Comparison of ENCODE assay signal across 19 cellular contexts in genomic region chr16:48632137-48632774, GRCh38. TPM values are rescaled to one million over a fixed set of nuclear protein-coding genes. Genes with fewer than 3 reads are reported as not detected.
DNase-seq lines count a peak whose midpoint lies in the region; ATAC-seq and TF ChIP-seq lines count a peak whose summit lies in the region.
"Had no signal": no experiment of that assay in that cellular context is flagged by ENCODE, and none has a peak within 500 bp of the region (broad histone marks: within the 10 kb centered on the region; RNA-seq: fewer than 3 reads in every experiment).

No MANE protein-coding gene starts in this region.

- H3K4me3 ChIP-seq in epithelial cell of proximal tubule (ENCODE audit: low read depth, low read length) = no peak overlapping the region

- no peak overlapping the region for H3K4me3 Mint-ChIP-seq in stimulated activated naive B cell treated with anti-CD40 and anti-IgM and Interleukin-4, amounts not matched to agents 10 μg/mL and 1 μg/mL and 100 μg/mL, for 72 hours
- H3K4me3 Mint-ChIP-seq: activated naive CD8-positive, alpha-beta T cell; mesothelial cell of epicardium had no signal

- peaks cover 0 to 2% of the 10 kb centered on the region in 2 donors for H3K9me3 Mint-ChIP-seq in stimulated activated naive B cell treated with anti-CD40 and anti-IgM and Interleukin-4, amounts not matched to agents 10 μg/mL and 1 μg/mL and 100 μg/mL, for 72 hours
- H3K9me3 Mint-ChIP-seq: mesothelial cell of epicardium had no signal

- no peak overlapping the region for H3K27ac Mint-ChIP-seq in stimulated activated naive B cell treated with anti-CD40 and anti-IgM and Interleukin-4, amounts not matched to agents 10 μg/mL and 1 μg/mL and 100 μg/mL, for 72 hours
- H3K27ac Mint-ChIP-seq: activated naive CD8-positive, alpha-beta T cell; mesothelial cell of epicardium had no signal

- DNase-seq in epithelial cell of proximal tubule (ENCODE audit: low read depth) = no peak
- no peak for DNase-seq in stimulated activated naive B cell treated with anti-CD40 and anti-IgM and Interleukin-4, amounts not matched to agents 10 μg/mL and 1 μg/mL and 100 μg/mL, for 72 hours
- no peak for DNase-seq in NCI-H446 treated with DMSO at 0.1 percent for 48 hours (lab: John Stamatoyannopoulos, UW)
- no peak for DNase-seq in EL
- no peak for DNase-seq in NCI-H510A (lab: John Stamatoyannopoulos, UW)
- DNase-seq: activated CD4-positive, alpha-beta T cell treated with anti-CD3 and anti-CD28 coated beads, Interleukin-2, amount 50 U/mL, for 4 hours; activated T-cell treated with anti-CD3 and anti-CD28 coated beads, Interleukin-2, amount 50 U/mL, for 48 hours; BE2C; brain microvascular endothelial cell; NCI-H1930; NCI-H526 treated with DMSO at 0.1 percent for 48 hours; stimulated activated CD4-positive, alpha-beta T cell treated with anti-CD3 and anti-CD28 coated beads, Interleukin-1b, Interleukin-23, amount 100 ng/mL, for 48 hours; substantia nigra had no signal

- peak; percentile 39 for ATAC-seq in GM18867 (IDR thresholded peaks at IDR 0.05; ENCODE audit: unreplicated experiment)
- ATAC-seq in HG02938 (IDR thresholded peaks at IDR 0.05; ENCODE audit: unreplicated experiment) = peak; percentile 48
- peak; percentile 28 to 38 for ATAC-seq in stimulated activated naive B cell treated with anti-CD40 and anti-IgM and Interleukin-4, amounts not matched to agents 10 μg/mL and 1 μg/mL and 100 μg/mL, for 72 hours (replicated peaks)
- ATAC-seq: Panc1, right cardiac atrium had no signal

- H3K4me1 Mint-ChIP-seq in stimulated activated naive B cell treated with anti-CD40 and anti-IgM and Interleukin-4, amounts not matched to agents 10 μg/mL and 1 μg/mL and 100 μg/mL, for 72 hours = peaks cover 8 to 9% of the 10 kb centered on the region in 2 donors

- peak; percentile 14 for TF ChIP-seq CTCF in epithelial cell of proximal tubule (conservative IDR thresholded peaks at IDR 0.05; ENCODE audit: low read depth, low read length)

- H3K27me3 Mint-ChIP-seq in stimulated activated naive B cell treated with anti-CD40 and anti-IgM and Interleukin-4, amounts not matched to agents 10 μg/mL and 1 μg/mL and 100 μg/mL, for 72 hours = peaks cover 6 to 20% of the 10 kb centered on the region in 2 donors

- H3K36me3 Mint-ChIP-seq in stimulated activated naive B cell treated with anti-CD40 and anti-IgM and Interleukin-4, amounts not matched to agents 10 μg/mL and 1 μg/mL and 100 μg/mL, for 72 hours = no peaks in the 10 kb centered on the region
- H3K36me3 Mint-ChIP-seq: activated naive CD8-positive, alpha-beta T cell; mesothelial cell of epicardium had no signal

RNA-seq across cellular contexts. Expression of gene N4BP1, which starts 22.3 kb away (rescaled TPM):
- total RNA-seq in epithelial cell of proximal tubule = 12.8 and 13.3 TPM in 2 replicates
